In the genomic region with DNA sequence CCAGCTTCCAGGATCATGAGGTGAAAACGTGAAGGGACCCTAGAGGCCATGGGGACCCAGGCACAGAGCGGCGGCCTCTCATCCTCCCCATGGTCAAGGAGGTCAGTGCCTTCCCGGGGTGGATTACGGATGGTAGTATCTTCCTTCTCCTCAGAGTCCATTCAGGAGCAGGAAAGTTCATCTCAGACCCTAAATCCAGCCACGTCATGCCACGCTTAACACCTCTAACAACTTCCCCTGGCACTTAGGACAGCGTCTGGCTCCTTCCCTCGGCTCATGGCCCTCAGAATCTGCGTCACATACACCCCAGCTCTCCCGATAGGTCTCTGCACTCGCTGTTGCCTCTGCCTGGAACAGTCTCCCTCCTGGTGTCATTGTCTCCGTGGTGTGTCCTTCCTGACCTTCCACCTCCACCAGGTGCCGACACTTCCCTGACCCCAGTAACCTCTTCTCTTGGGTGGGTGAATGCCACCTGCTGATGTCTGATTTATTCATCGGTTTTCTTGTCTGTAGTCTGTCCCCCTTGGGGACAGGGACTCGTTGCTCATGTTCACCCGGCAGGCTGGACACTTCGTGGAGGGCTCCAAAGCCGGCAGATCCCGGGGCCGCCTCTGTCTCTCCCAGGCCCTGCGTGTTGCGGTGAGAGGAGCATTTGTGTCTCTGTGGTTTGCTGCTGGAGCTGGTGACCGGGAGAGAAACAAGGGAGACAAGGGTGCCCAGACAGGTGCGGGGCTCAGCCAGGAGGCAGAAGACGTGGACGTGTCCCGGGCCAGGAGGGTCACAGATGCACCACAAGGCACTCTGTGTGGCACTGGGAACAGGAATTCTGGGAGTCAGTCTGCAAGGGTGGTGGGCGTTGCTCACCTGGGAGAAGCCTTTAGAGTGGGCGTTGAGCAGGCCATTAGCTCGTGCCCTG, we compare ENCODE assay signal across 16 cellular contexts. TPM values are rescaled to one million over a fixed set of nuclear protein-coding genes. Genes with fewer than 3 reads are reported as not detected.
DNase-seq lines count a peak whose midpoint lies in the region; ATAC-seq and TF ChIP-seq lines count a peak whose summit lies in the region.
"Had no signal": no experiment of that assay in that cellular context is flagged by ENCODE, and none has a peak within 500 bp of the region (broad histone marks: within the 10 kb centered on the region; RNA-seq: fewer than 3 reads in every experiment).

No MANE protein-coding gene starts in this region.

- peak overlapping the region; percentile 97 for H3K4me3 ChIP-seq in PC-9
- no peak overlapping the region for H3K4me3 ChIP-seq in upper lobe of right lung
- no peak overlapping the region for H3K4me3 ChIP-seq in breast epithelium
- H3K4me3 ChIP-seq: gastroesophageal sphincter, prostate gland, upper lobe of left lung had no signal

- intact Hi-C loops in PC-9 (cut with micrococcal nuclease; ENCODE audit: unreplicated experiment) (loop anchor here (5.0 to 10.0 kb wide), 4 partner anchors 78 to 379 kb away; partner anchors contain the start of gene LTO1), upper lobe of right lung (cut with DNase I) (loop anchor here (5.0 to 10.0 kb wide), 2 partner anchors 191 to 347 kb away; partner anchors contain the start of gene CCND1), breast epithelium (cut with DNase I; ENCODE audit: low total_unique reads) (loop anchor here (10.0 kb wide), 1 partner anchor 349 kb away; the partner anchor contains the start of gene CCND1)

- no peak overlapping the region for H2AFZ ChIP-seq in PC-9

- H3K4me2 ChIP-seq in PC-9: peak overlapping the region; percentile 98

- 0 out of 2 replicates have a peak, but pooled peaks cover 7% of the 10 kb centered on the region for H4K20me1 ChIP-seq in PC-9 (ENCODE audit: insufficient read depth)

- H3F3A ChIP-seq in PC-9 (ENCODE audit: insufficient read depth, low read depth): peaks cover 71% of the 10 kb centered on the region

- H3K4me1 Mint-ChIP-seq in activated naive CD8-positive, alpha-beta T cell treated with anti-CD3 and anti-CD28 coated beads, Interleukin-2, amount 10 ng/mL, durations not matched to agents 7 days and 5 days: peaks cover 36% of the 10 kb centered on the region
- H3K4me1 Mint-ChIP-seq in activated naive CD8-positive, alpha-beta T cell treated with anti-CD3 and anti-CD28 coated beads, Interleukin-2, amount 50 U/mL, for 24 hours: peaks cover 58% of the 10 kb centered on the region
- peaks cover 53 to 63% of the 10 kb centered on the region in 2 donors for H3K4me1 Mint-ChIP-seq in immature natural killer cell

- TF ChIP-seq CTCF in PC-9 (conservative IDR thresholded peaks at IDR 0.05) (no peak), upper lobe of right lung (IDR thresholded peaks at IDR 0.05) (no peak), breast epithelium (IDR thresholded peaks at IDR 0.05) (no peak), omental fat pad (IDR thresholded peaks at IDR 0.05) (no peak)

- H3K27ac ChIP-seq in PC-9: peak overlapping the region; percentile 98
- H3K27ac ChIP-seq in upper lobe of right lung: no peak overlapping the region
- no peak overlapping the region for H3K27ac ChIP-seq in breast epithelium
- H3K27ac ChIP-seq: gastroesophageal sphincter, prostate gland had no signal

- H3K36me3 Mint-ChIP-seq in activated naive CD8-positive, alpha-beta T cell treated with anti-CD3 and anti-CD28 coated beads, Interleukin-2, amount 10 ng/mL, durations not matched to agents 7 days and 5 days: no peaks in the 10 kb centered on the region
- H3K36me3 Mint-ChIP-seq in activated naive CD8-positive, alpha-beta T cell treated with anti-CD3 and anti-CD28 coated beads, Interleukin-2, amount 50 U/mL, for 24 hours (ENCODE audit: low read depth): no peaks in the 10 kb centered on the region
- H3K36me3 Mint-ChIP-seq in immature natural killer cell: no peaks in the 10 kb centered on the region
- H3K36me3 Mint-ChIP-seq: mesothelial cell of epicardium, WTC11 had no signal

- H3K4me3 Mint-ChIP-seq in activated naive CD8-positive, alpha-beta T cell treated with anti-CD3 and anti-CD28 coated beads, Interleukin-2, amount 10 ng/mL, durations not matched to agents 7 days and 5 days: no peak overlapping the region
- H3K4me3 Mint-ChIP-seq in activated naive CD8-positive, alpha-beta T cell treated with anti-CD3 and anti-CD28 coated beads, Interleukin-2, amount 50 U/mL, for 24 hours: no peak overlapping the region
- peak overlapping the region; percentile 28 to 79 (median 41) for H3K4me3 Mint-ChIP-seq in immature natural killer cell
- H3K4me3 Mint-ChIP-seq: activated T-cell treated with anti-CD3 and anti-CD28 coated beads, Interleukin-2, amount 50 U/mL, for 72 hours; mesothelial cell of epicardium; WTC11 had no signal

- H3K36me3 ChIP-seq in PC-9 (ENCODE audit: low read depth): peaks cover 46% of the 10 kb centered on the region
- no peaks in the 10 kb centered on the region for H3K36me3 ChIP-seq in upper lobe of right lung
- no peaks in the 10 kb centered on the region for H3K36me3 ChIP-seq in breast epithelium
- H3K36me3 ChIP-seq: gastroesophageal sphincter, prostate gland, upper lobe of left lung had no signal

- no peaks in the 10 kb centered on the region for H3K9me2 ChIP-seq in PC-9 (ENCODE audit: insufficient read depth)

- H3K4me1 ChIP-seq in PC-9 (replicated peaks; ENCODE audit: insufficient read depth) (peaks cover 48% of the 10 kb centered on the region), upper lobe of right lung (peaks cover 42% of the 10 kb centered on the region), breast epithelium (peaks cover 9 to 17% of the 10 kb centered on the region in 2 donors)
- H3K4me1 ChIP-seq: prostate gland had no signal

- H3K9me3 Mint-ChIP-seq in activated naive CD8-positive, alpha-beta T cell treated with anti-CD3 and anti-CD28 coated beads, Interleukin-2, amount 10 ng/mL, durations not matched to agents 7 days and 5 days: no peaks in the 10 kb centered on the region
- H3K9me3 Mint-ChIP-seq in activated naive CD8-positive, alpha-beta T cell treated with anti-CD3 and anti-CD28 coated beads, Interleukin-2, amount 50 U/mL, for 24 hours: no peaks in the 10 kb centered on the region
- peaks cover 0 to 3% (median 0%) of the 10 kb centered on the region in 6 donors for H3K9me3 Mint-ChIP-seq in immature natural killer cell
- H3K9me3 Mint-ChIP-seq: activated T-cell treated with anti-CD3 and anti-CD28 coated beads, Interleukin-2, amount 50 U/mL, for 72 hours; mesothelial cell of epicardium; WTC11 had no signal

- no peak for ATAC-seq in activated naive CD8-positive, alpha-beta T cell treated with anti-CD3 and anti-CD28 coated beads, Interleukin-2, amount 10 ng/mL, durations not matched to agents 7 days and 5 days (ENCODE audit: low read depth)
- ATAC-seq in activated naive CD8-positive, alpha-beta T cell treated with anti-CD3 and anti-CD28 coated beads, Interleukin-2, amount 50 U/mL, for 24 hours: no peak
- ATAC-seq in upper lobe of right lung (no peak), GM21576 (IDR thresholded peaks at IDR 0.05; ENCODE audit: unreplicated experiment) (no peak), omental fat pad (ENCODE audit: low FRiP score) (no peak)
- ATAC-seq: activated T-cell treated with anti-CD3 and anti-CD28 coated beads, Interleukin-2, amount 50 U/mL, for 72 hours; gastroesophageal sphincter; WTC11 had no signal

- BruUV-seq in PC-9 (replicated peaks; lab: Mats Ljungman, UMichigan): TSS peak; percentile 18

- H3K27ac Mint-ChIP-seq in activated naive CD8-positive, alpha-beta T cell treated with anti-CD3 and anti-CD28 coated beads, Interleukin-2, amount 10 ng/mL, durations not matched to agents 7 days and 5 days: peak overlapping the region; percentile 5
- no peak overlapping the region for H3K27ac Mint-ChIP-seq in activated naive CD8-positive, alpha-beta T cell treated with anti-CD3 and anti-CD28 coated beads, Interleukin-2, amount 50 U/mL, for 24 hours
- H3K27ac Mint-ChIP-seq in immature natural killer cell: peak overlapping the region in 3 of 6 donors; percentile 35 to 77 (median 72)
- H3K27ac Mint-ChIP-seq: activated T-cell treated with anti-CD3 and anti-CD28 coated beads, Interleukin-2, amount 50 U/mL, for 72 hours; mesothelial cell of epicardium; WTC11 had no signal

- H3K27me3 ChIP-seq in PC-9 (ENCODE audit: insufficient read depth, low read depth) (no peaks in the 10 kb centered on the region), upper lobe of right lung (no peaks in the 10 kb centered on the region), breast epithelium (no peaks in the 10 kb centered on the region)
- H3K27me3 ChIP-seq: upper lobe of left lung had no signal

- no peak for DNase-seq in activated naive CD8-positive, alpha-beta T cell treated with anti-CD3 and anti-CD28 coated beads, Interleukin-2, amount 10 ng/mL, durations not matched to agents 7 days and 5 days
- DNase-seq in activated naive CD8-positive, alpha-beta T cell treated with anti-CD3 and anti-CD28 coated beads, Interleukin-2, amount 50 U/mL, for 24 hours: no peak
- DNase-seq in PC-9: peak; percentile 47 to 61
- DNase-seq in immature natural killer cell: no peak
- peak; percentile 62 for DNase-seq in upper lobe of right lung
- DNase-seq in breast epithelium (ENCODE audit: low spot score in 2 of 2): no peak
- DNase-seq in omental fat pad (ENCODE audit: low spot score): no peak
- DNase-seq: activated T-cell treated with anti-CD3 and anti-CD28 coated beads, Interleukin-2, amount 50 U/mL, for 72 hours; effector CD8-positive, alpha-beta T cell; NCI-H2029 had no signal

- H3K9me3 ChIP-seq in PC-9 (ENCODE audit: insufficient read depth, low read depth) (no peaks in the 10 kb centered on the region), upper lobe of right lung (no peaks in the 10 kb centered on the region), breast epithelium (no peaks in the 10 kb centered on the region)
- H3K9me3 ChIP-seq: gastroesophageal sphincter, prostate gland, upper lobe of left lung had no signal

- POLR2A ChIA-PET in activated naive CD8-positive, alpha-beta T cell treated with anti-CD3 and anti-CD28 coated beads, Interleukin-2, amount 10 ng/mL, durations not matched to agents 7 days and 5 days (lab: Charles Lee): no interaction called here
- POLR2A ChIA-PET in PC-9 (lab: Charles Lee; ENCODE audit: unreplicated experiment): interaction anchor here (0.7 to 2.3 kb wide), 3 partner anchors 40 to 172 kb away, joined by 4 to 21 read pairs (median 21); no protein-coding TSS in a partner anchor

- TF ChIP-seq POLR2A in breast epithelium (IDR thresholded peaks at IDR 0.05): no peak

- CTCF ChIA-PET in PC-9 (lab: Charles Lee): interaction anchor here (1.0 to 1.7 kb wide), 2 partner anchors 164 to 194 kb away, joined by 6 to 7 read pairs; no protein-coding TSS in a partner anchor

- peaks cover 4% of the 10 kb centered on the region for H3K27me3 Mint-ChIP-seq in activated naive CD8-positive, alpha-beta T cell treated with anti-CD3 and anti-CD28 coated beads, Interleukin-2, amount 10 ng/mL, durations not matched to agents 7 days and 5 days
- H3K27me3 Mint-ChIP-seq in activated naive CD8-positive, alpha-beta T cell treated with anti-CD3 and anti-CD28 coated beads, Interleukin-2, amount 50 U/mL, for 24 hours: peaks cover 2% of the 10 kb centered on the region
- H3K27me3 Mint-ChIP-seq in immature natural killer cell (ENCODE audit: low read depth in 3 of 3): peaks cover 16 to 25% (median 22%) of the 10 kb centered on the region in 3 donors

- H3K79me2 ChIP-seq in PC-9 (ENCODE audit: low read depth): peaks cover 85% of the 10 kb centered on the region

RNA-seq across cellular contexts. Expression of gene MYEOV, which starts 1.4 kb away (rescaled TPM):
- total RNA-seq in activated naive CD8-positive, alpha-beta T cell treated with anti-CD3 and anti-CD28 coated beads, Interleukin-2, amount 10 ng/mL, durations not matched to agents 7 days and 5 days: not detected
- total RNA-seq in PC-9 (2021) (182 and 232 TPM in 2 replicates), upper lobe of right lung (0.23 TPM), breast epithelium (10 to 100 TPM in 2 of 3 donors, 1 to 10 TPM in 1; 2.8 to 22.0 (median 18.7) TPM), omental fat pad (1 to 10 TPM in 1 of 4 donors, under 1 TPM in 3; 0.65 to 8.9 (median 0.83) TPM)
- polyA plus RNA-seq in immature natural killer cell: not detected
- total RNA-seq: gastroesophageal sphincter had no signal

Comparison
In these comparisons a context has a peak if more than half of its experiments do, and no peak if none do; other contexts are left out.
1. DNase-seq: peak in PC-9 (2 of 2) and upper lobe of right lung (single experiment); none in activated naive CD8-positive, alpha-beta T cell treated with anti-CD3 and anti-CD28 coated beads, Interleukin-2, amount 10 ng/mL, durations not matched to agents 7 days and 5 days (single experiment), activated naive CD8-positive, alpha-beta T cell treated with anti-CD3 and anti-CD28 coated beads, Interleukin-2, amount 50 U/mL, for 24 hours (single experiment), immature natural killer cell (0 of 3), breast epithelium (0 of 2) and omental fat pad (single experiment).
2. H3K4me3 Mint-ChIP-seq: peak in immature natural killer cell (5 of 5); none in activated naive CD8-positive, alpha-beta T cell treated with anti-CD3 and anti-CD28 coated beads, Interleukin-2, amount 10 ng/mL, durations not matched to agents 7 days and 5 days (single experiment) and activated naive CD8-positive, alpha-beta T cell treated with anti-CD3 and anti-CD28 coated beads, Interleukin-2, amount 50 U/mL, for 24 hours (single experiment).